ENCODE assay signal across 8 cellular contexts in genomic region chr20:46709459-46710148, GRCh38. TPM values are rescaled to one million over a fixed set of nuclear protein-coding genes. Genes with fewer than 3 reads are reported as not detected.
DNase-seq lines count a peak whose midpoint lies in the region; ATAC-seq and TF ChIP-seq lines count a peak whose summit lies in the region.

Gene SLC2A10 (plus strand): TSS chr20:46709649. CDS start chr20:46709737, 88 bp downstream.

- H3K4me1 Mint-ChIP-seq in chondrocyte (ENCODE audit: low read depth): peaks cover 43% of the 10 kb centered on the region
- H3K4me1 Mint-ChIP-seq in stimulated activated naive CD8-positive, alpha-beta T cell treated with anti-CD3 and anti-CD28 coated beads, Interleukin-15, Interleukin-2, amounts not matched to agents 100 ng/mL and 50 ng/mL, for 24 hours (ENCODE audit: low read depth): peaks cover 10% of the 10 kb centered on the region

- H3K36me3 ChIP-seq in HUES64 (ENCODE audit: insufficient read depth, low read length): no peaks in the 10 kb centered on the region

- peak within 1 kb of the TSS; percentile 98 for H3K4me3 Mint-ChIP-seq in chondrocyte (ENCODE audit: unreplicated experiment)
- H3K4me3 Mint-ChIP-seq in stimulated activated naive CD8-positive, alpha-beta T cell treated with anti-CD3 and anti-CD28 coated beads, Interleukin-15, Interleukin-2, amounts not matched to agents 100 ng/mL and 50 ng/mL, for 24 hours: peak within 1 kb of the TSS; percentile 67

- peak within 1 kb of the TSS; percentile 77 for H3K9ac ChIP-seq in HUES64 (ENCODE audit: low read depth, low read length)

- H3K27me3 ChIP-seq in HUES64 (ENCODE audit: insufficient read depth, low read length): no peaks in the 10 kb centered on the region

- peaks cover 8% of the 10 kb centered on the region for H3K36me3 Mint-ChIP-seq in chondrocyte (ENCODE audit: low read depth)
- H3K36me3 Mint-ChIP-seq in stimulated activated naive CD8-positive, alpha-beta T cell treated with anti-CD3 and anti-CD28 coated beads, Interleukin-15, Interleukin-2, amounts not matched to agents 100 ng/mL and 50 ng/mL, for 24 hours (ENCODE audit: low read depth): no peaks in the 10 kb centered on the region

- no peak for DNase-seq in AG09309 (ENCODE audit: low read depth)
- no peak for DNase-seq in chondrocyte (ENCODE audit: low spot score)
- DNase-seq in left lobe of liver (ENCODE audit: low spot score): peak; percentile 80
- no peak for DNase-seq in MV-4-11 (lab: John Stamatoyannopoulos, UW)
- no peak for DNase-seq in NCI-H1092 treated with DMSO at 0.1 percent for 48 hours (lab: John Stamatoyannopoulos, UW)

- no peaks in the 10 kb centered on the region for H3K27me3 Mint-ChIP-seq in chondrocyte (ENCODE audit: low read depth)
- H3K27me3 Mint-ChIP-seq in stimulated activated naive CD8-positive, alpha-beta T cell treated with anti-CD3 and anti-CD28 coated beads, Interleukin-15, Interleukin-2, amounts not matched to agents 100 ng/mL and 50 ng/mL, for 24 hours: peaks cover 56% of the 10 kb centered on the region

- ATAC-seq in left lobe of liver (peak; percentile 77), HG03196 (IDR thresholded peaks at IDR 0.05; ENCODE audit: unreplicated experiment) (no peak)

- TF ChIP-seq CTCF in AG09309 (IDR thresholded peaks at IDR 0.05; ENCODE audit: control insufficient read depth, insufficient read depth, low read depth, low read length, missing control alignments) (peak; percentile 12), chondrocyte (IDR thresholded peaks at IDR 0.05) (peak; percentile 63)

- 2% methylated on average over 66 of the region's 66 CpGs for WGBS in HUES64

- peaks cover 4% of the 10 kb centered on the region for H3K9me3 Mint-ChIP-seq in chondrocyte (ENCODE audit: low read depth)
- peaks cover 7% of the 10 kb centered on the region for H3K9me3 Mint-ChIP-seq in stimulated activated naive CD8-positive, alpha-beta T cell treated with anti-CD3 and anti-CD28 coated beads, Interleukin-15, Interleukin-2, amounts not matched to agents 100 ng/mL and 50 ng/mL, for 24 hours

- peak within 1 kb of the TSS; percentile 97 for H3K27ac Mint-ChIP-seq in chondrocyte (ENCODE audit: unreplicated experiment)
- H3K27ac Mint-ChIP-seq in stimulated activated naive CD8-positive, alpha-beta T cell treated with anti-CD3 and anti-CD28 coated beads, Interleukin-15, Interleukin-2, amounts not matched to agents 100 ng/mL and 50 ng/mL, for 24 hours: no peak within 1 kb of the TSS

- peaks cover 9% of the 10 kb centered on the region for H3K9me3 ChIP-seq in HUES64 (ENCODE audit: insufficient read depth, low read depth, low read length)

- peaks cover 14% of the 10 kb centered on the region for H3K4me1 ChIP-seq in HUES64 (ENCODE audit: insufficient read depth, low read length)

- peak within 1 kb of the TSS; percentile 5; the same call in 1 of the 2 replicates for H3K27ac ChIP-seq in HUES64 (ENCODE audit: low read depth, low read length)

- peak within 1 kb of the TSS; percentile 69 for H3K4me3 ChIP-seq in AG09309 (ENCODE audit: control insufficient read depth, low read depth, low read length)
- peak within 1 kb of the TSS; percentile 62 for H3K4me3 ChIP-seq in HUES64 (ENCODE audit: low read length)

RNA-seq across cellular contexts. Expression of gene SLC2A10, which starts in this region (rescaled TPM):
- polyA plus RNA-seq in HUES64 (2013, experiment 1 of 2): 5.2 TPM
- polyA plus RNA-seq in HUES64 (2013, experiment 2 of 2): 7.5 TPM
- 39.6 to 43.5 TPM (median 40.2 TPM) in 3 replicates for total RNA-seq in chondrocyte
- 44.8 TPM for total RNA-seq in left lobe of liver
